In the genomic region with DNA sequence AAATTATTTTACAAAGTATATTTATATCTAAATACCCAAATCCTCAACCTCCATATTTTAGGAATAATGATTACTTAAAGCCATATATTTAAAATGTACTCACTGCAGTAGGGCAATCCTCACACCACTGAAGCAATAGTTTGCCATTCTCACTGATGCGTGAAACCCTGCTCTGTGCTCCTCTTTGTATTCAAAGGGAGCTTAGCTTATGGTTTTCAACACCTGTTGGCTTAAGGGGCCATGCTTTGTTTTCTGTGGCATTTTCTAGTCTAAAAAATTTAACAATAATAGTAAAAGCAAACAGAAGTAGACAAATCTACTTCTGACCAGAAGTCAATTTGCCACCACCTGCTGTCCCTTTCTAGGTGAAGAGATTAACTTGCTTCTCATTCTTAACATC, we compare ENCODE assay signal across 26 cellular contexts.
A peak's percentile ranks its signal among the peaks of the same experiment; 100 is the strongest.
DNase-seq lines count a peak whose midpoint lies in the region; ATAC-seq lines count a peak whose summit lies in the region.
"Had no signal": no experiment of that assay in that cellular context is flagged by ENCODE, and none has a peak within 500 bp of the region (broad histone marks: within the 10 kb centered on the region; RNA-seq: fewer than 3 reads in every experiment).

No MANE protein-coding gene starts in this region.

- DNase-seq in DMS53 treated with DMSO at 0.1 percent for 48 hours (lab: John Stamatoyannopoulos, UW; ENCODE audit: unreplicated experiment): peak; percentile 81
- DNase-seq in NCI-H146 (lab: John Stamatoyannopoulos, UW): peak; percentile 90
- peak; percentile 94 for DNase-seq in NCI-H345 treated with DMSO at 0.1 percent for 48 hours (lab: John Stamatoyannopoulos, UW; ENCODE audit: unreplicated experiment)
- peak; percentile 25 to 68 for DNase-seq in SJCRH30
- DNase-seq in SIG-M5 (lab: John Stamatoyannopoulos, UW): no peak
- DNase-seq in 8988T: no peak
- DNase-seq: activated CD4-positive, alpha-beta T cell treated with anti-CD3 and anti-CD28 coated beads, Interleukin-2, amount 10 ng/mL, durations not matched to agents 7 days and 5 days; activated T-cell treated with anti-CD3 and anti-CD28 coated beads, Interleukin-2, amount 50 U/mL, for 4 hours; central memory CD4-positive, alpha-beta T cell; endodermal cell; foreskin keratinocyte; Karpas-422; mucosa of descending colon; ovary; stimulated activated CD4-positive, alpha-beta T cell treated with anti-CD3 and anti-CD28 coated beads, Interleukin-4, amount 100 ng/mL, for 1 hour; SW 1271; T-helper 9 cell; transverse colon had no signal

- 0 out of 2 replicates have a peak overlapping the region, but pooled peaks have one; percentile 31 for H3K27ac ChIP-seq in SJCRH30
- H3K27ac ChIP-seq: esophagus muscularis mucosa, foreskin keratinocyte, HL-60, ovary, right atrium auricular region, transverse colon, VCaP had no signal

- H3K4me3 ChIP-seq in SJCRH30: no peak overlapping the region
- H3K4me3 ChIP-seq: esophagus muscularis mucosa, lung, mucosa of descending colon, ovary, right atrium auricular region, transverse colon had no signal

- no peaks in the 10 kb centered on the region for H3K36me3 ChIP-seq in SJCRH30
- H3K36me3 ChIP-seq: esophagus muscularis mucosa, ovary, right atrium auricular region, transverse colon had no signal

- no peaks in the 10 kb centered on the region for H3K9me3 ChIP-seq in SJCRH30 (replicated peaks)
- H3K9me3 ChIP-seq: esophagus muscularis mucosa, ovary, right atrium auricular region, transverse colon had no signal

- ATAC-seq in GM21825 (IDR thresholded peaks at IDR 0.05; ENCODE audit: unreplicated experiment) (no peak), HG02642 (IDR thresholded peaks at IDR 0.05; ENCODE audit: poor library complexity, unreplicated experiment) (no peak)
- ATAC-seq: activated T-cell treated with anti-CD3 and anti-CD28 coated beads, Interleukin-2, amount 50 U/mL, for 4 hours; foreskin keratinocyte; mucosa of descending colon; natural killer cell treated with Interleukin-12 subunit alpha and Interleukin-12 subunit beta and Interleukin-15 and Interleukin-18, amount 100 ng/mL, for 72 hours had no signal

- H3K4me1 ChIP-seq in SJCRH30: peaks cover 11% of the 10 kb centered on the region
- H3K4me1 ChIP-seq: esophagus muscularis mucosa, foreskin keratinocyte, right atrium auricular region, transverse colon had no signal

- H3K27me3 ChIP-seq in SJCRH30: no peaks in the 10 kb centered on the region
- H3K27me3 ChIP-seq: esophagus muscularis mucosa, foreskin keratinocyte, ovary, right atrium auricular region, transverse colon had no signal

Comparison
In these comparisons a context has a peak if more than half of its experiments do, and no peak if none do; other contexts are left out.
1. DNase-seq: peak in DMS53 treated with DMSO at 0.1 percent for 48 hours (single experiment), NCI-H146 (single experiment), NCI-H345 treated with DMSO at 0.1 percent for 48 hours (single experiment) and SJCRH30 (2 of 2); none in SIG-M5 (single experiment) and 8988T (single experiment).